Comparison of ENCODE assay signal across 8 cellular contexts in genomic region chr17:7561028-7561575, GRCh38. TPM values are rescaled to one million over a fixed set of nuclear protein-coding genes. Genes with fewer than 3 reads are reported as not detected.
DNase-seq lines count a peak whose midpoint lies in the region; TF ChIP-seq lines count a peak whose summit lies in the region.

No MANE protein-coding gene starts in this region.

- peak overlapping the region; percentile 61 for H3K4me3 ChIP-seq in cardiac muscle cell
- H3K4me3 ChIP-seq in trophoblast cell (ENCODE audit: low read depth, low read length): peak overlapping the region; percentile 92
- H3K4me3 ChIP-seq in transverse colon: peak overlapping the region; percentile 18 to 98 (median 83)

- H3K27ac ChIP-seq in cardiac muscle cell (peak overlapping the region; percentile 82), trophoblast cell (ENCODE audit: low read depth, low read length) (peak overlapping the region; percentile 38), transverse colon (peak overlapping the region; percentile 93 to 98 (median 98))

- peak overlapping the region; percentile 68 for H3K9ac ChIP-seq in trophoblast cell (ENCODE audit: low read length)

- DNase-seq in EL (peak; percentile 83), HCEC 1CT (peak; percentile 74), NCI-H1092 (lab: John Stamatoyannopoulos, UW) (peak; percentile 55), SW 1271 (lab: John Stamatoyannopoulos, UW) (peak; percentile 55 to 86), cardiac muscle cell (ENCODE audit: low read depth in 1 of 2, low spot score in 1 of 2) (peak; percentile 89 to 94), trophoblast cell (peak; percentile 87 to 94), transverse colon (peak; percentile 97)
- DNase-seq in activated naive CD8-positive, alpha-beta T cell treated with anti-CD3 and anti-CD28 coated beads, Interleukin-2, amount 50 U/mL, for 16 hours (ENCODE audit: low read depth, low spot score): peak; percentile 66

- H3K18ac ChIP-seq in trophoblast cell (ENCODE audit: low read length): peak overlapping the region; percentile 47

- peak overlapping the region; percentile 1 for H2BK12ac ChIP-seq in trophoblast cell (ENCODE audit: low read length)

- in situ Hi-C loops in transverse colon (cut with MboI; ENCODE audit: low pct_ligation_motif_present in 1 of 4, low pct_unique_long_range_greater_than_20kb in 1 of 4, low sequenced_read_pairs in 3 of 4): no loop called here

- H3K23ac ChIP-seq in trophoblast cell (ENCODE audit: low read length): no peak overlapping the region

- TF ChIP-seq POLR2A in transverse colon (IDR thresholded peaks at IDR 0.05): no peak

- peak overlapping the region; percentile 71 for H3K4ac ChIP-seq in trophoblast cell (ENCODE audit: low read depth, low read length)

- H2AK5ac ChIP-seq in trophoblast cell (ENCODE audit: low read length): peak overlapping the region; percentile 11

- H4K91ac ChIP-seq in trophoblast cell (ENCODE audit: low read depth, low read length): peak overlapping the region; percentile 85

- H3K36me3 ChIP-seq in cardiac muscle cell (peaks cover 20% of the 10 kb centered on the region), trophoblast cell (ENCODE audit: control insufficient read depth in 1 of 2, insufficient read depth in 2 of 2, low read length in 2 of 2) (peaks cover 22 to 25% of the 10 kb centered on the region in 2 experiments), transverse colon (peaks cover 0 to 24% (median 7%) of the 10 kb centered on the region in 4 donors)

- peak overlapping the region; percentile 96 for H2AFZ ChIP-seq in trophoblast cell (ENCODE audit: insufficient read depth, low read length, poor library complexity)

- peak overlapping the region; percentile 59 for H3K14ac ChIP-seq in trophoblast cell (ENCODE audit: low read length)

- intact Hi-C loops in transverse colon (cut with DNase I; ENCODE audit: low total_unique reads): no loop called here

- H2BK5ac ChIP-seq in trophoblast cell (ENCODE audit: low read depth, low read length, poor library complexity): peak overlapping the region; percentile 78

- H3K79me2 ChIP-seq in trophoblast cell (ENCODE audit: control insufficient read depth, insufficient read depth, low read length, poor library complexity): peaks cover 11% of the 10 kb centered on the region

- H2BK120ac ChIP-seq in trophoblast cell (ENCODE audit: insufficient read depth, low read length, poor library complexity): peak overlapping the region; percentile 75

- no peak for TF ChIP-seq EP300 in transverse colon (IDR thresholded peaks at IDR 0.05; ENCODE audit: low read depth)

- no peaks in the 10 kb centered on the region for H3K27me3 ChIP-seq in cardiac muscle cell
- no peaks in the 10 kb centered on the region for H3K27me3 ChIP-seq in trophoblast cell (ENCODE audit: insufficient read depth, low read length)
- no peaks in the 10 kb centered on the region for H3K27me3 ChIP-seq in transverse colon

- TF ChIP-seq CTCF in cardiac muscle cell (IDR thresholded peaks at IDR 0.05; ENCODE audit: low read depth, low read length): peak; percentile 69
- peak; percentile 64 to 96 (median 85) for TF ChIP-seq CTCF in transverse colon (IDR thresholded peaks at IDR 0.05)

- WGBS in trophoblast cell (ENCODE audit: extremely low coverage, insufficient coverage, insufficient read length): no CpG with 5 or more reads among the region's 32 CpGs
- WGBS in transverse colon (ENCODE audit: low coverage in 1 of 2), 2 donors: 0% methylated on average over 6 to 32 of the region's 32 CpGs

- H4K8ac ChIP-seq in trophoblast cell (ENCODE audit: low read depth, low read length): peak overlapping the region; percentile 96

- H3K4me2 ChIP-seq in trophoblast cell (ENCODE audit: low read length): peak overlapping the region; percentile 97

- peaks cover 20% of the 10 kb centered on the region for H3K4me1 ChIP-seq in cardiac muscle cell (ENCODE audit: low read depth)
- peaks cover 4 to 12% of the 10 kb centered on the region in 2 experiments for H3K4me1 ChIP-seq in trophoblast cell (ENCODE audit: control insufficient read depth in 1 of 2, insufficient read depth in 2 of 2, low read length in 2 of 2)
- peaks cover 46 to 67% (median 63%) of the 10 kb centered on the region in 4 donors for H3K4me1 ChIP-seq in transverse colon

- peaks cover 11% of the 10 kb centered on the region for H3K79me1 ChIP-seq in trophoblast cell (ENCODE audit: low read length)

- peak overlapping the region; percentile 14 for H4K12ac ChIP-seq in trophoblast cell (ENCODE audit: low read depth, low read length)

- H3K9me3 ChIP-seq in cardiac muscle cell (ENCODE audit: low read depth) (no peaks in the 10 kb centered on the region), trophoblast cell (ENCODE audit: insufficient read depth, low read depth, low read length) (no peaks in the 10 kb centered on the region), transverse colon (no peaks in the 10 kb centered on the region)

RNA-seq across cellular contexts. Expression of gene SENP3, which starts 0.6 kb away (rescaled TPM):
- total RNA-seq in cardiac muscle cell (71.5 and 78.9 TPM in 2 replicates), transverse colon (100 to 1,000 TPM in 1 of 4 donors, 10 to 100 TPM in 3; 37.0 to 159 (median 45.2) TPM)
- polyA plus RNA-seq in cardiac muscle cell: 43.4 and 45.0 TPM in 2 replicates
- 35.5 and 36.6 TPM in 2 replicates for polyA plus RNA-seq in trophoblast cell (2013)

RNA-seq across cellular contexts. Expression of gene TNFSF13, which starts 2.6 kb away (rescaled TPM):
- total RNA-seq in cardiac muscle cell (3.1 and 7.4 TPM in 2 replicates), transverse colon (10 to 100 TPM; 19.7 to 94.3 (median 59.8) TPM)
- 2.5 and 3.9 TPM in 2 replicates for polyA plus RNA-seq in cardiac muscle cell
- polyA plus RNA-seq in trophoblast cell (2013): 0.49 and 0.62 TPM in 2 replicates

RNA-seq across cellular contexts. Expression of gene TNFSF12, which starts 12.2 kb away (rescaled TPM):
- 4.1 and 11.7 TPM in 2 replicates for total RNA-seq in cardiac muscle cell
- polyA plus RNA-seq in cardiac muscle cell: 3.2 and 6.7 TPM in 2 replicates
- polyA plus RNA-seq in trophoblast cell (2013): 3.1 TPM in 2 replicates
- 10 to 100 TPM; 20.8 to 53.1 (median 31.5) TPM for total RNA-seq in transverse colon

RNA-seq across cellular contexts. Expression of gene CD68, which starts 18.3 kb away (rescaled TPM):
- total RNA-seq in cardiac muscle cell (0.35 and 0.39 TPM in 2 replicates), transverse colon (100 to 1,000 TPM in 1 of 4 donors, 10 to 100 TPM in 2, 1 to 10 TPM in 1; 3.8 to 102 (median 35.1) TPM)
- polyA plus RNA-seq in cardiac muscle cell: 0.23 TPM in 1 of 2 replicates, not detected in the other
- polyA plus RNA-seq in trophoblast cell (2013): 1.4 and 1.5 TPM in 2 replicates

RNA-seq across cellular contexts. Expression of gene MPDU1, which starts 22.6 kb away (rescaled TPM):
- total RNA-seq in cardiac muscle cell (90.9 and 128 TPM in 2 replicates), transverse colon (100 to 1,000 TPM in 3 of 4 donors, 10 to 100 TPM in 1; 97.9 to 312 (median 157) TPM)
- 63.6 and 86.9 TPM in 2 replicates for polyA plus RNA-seq in cardiac muscle cell
- polyA plus RNA-seq in trophoblast cell (2013): 91.5 and 95.4 TPM in 2 replicates

Comparison
In these comparisons a context has a peak if more than half of its experiments do, and no peak if none do; other contexts are left out.
1. Peak in every context shown above with its lines: DNase-seq, H3K4me3 ChIP-seq and H3K27ac ChIP-seq.
2. H3K27ac ChIP-seq: peak in every context shown above with its lines; median percentile 98 in transverse colon; 82 in cardiac muscle cell; 38 in trophoblast cell.